Comparison of ENCODE assay signal across 8 cellular contexts in genomic region chr16:70685061-70685937, GRCh38. TPM values are rescaled to one million over a fixed set of nuclear protein-coding genes. Genes with fewer than 3 reads are reported as not detected.
DNase-seq lines count a peak whose midpoint lies in the region; ATAC-seq, FAIRE-seq and TF ChIP-seq lines count a peak whose summit lies in the region.

No MANE protein-coding gene starts in this region.

- peak overlapping the region; percentile 51 for H3K27ac ChIP-seq in urinary bladder (ENCODE audit: low read depth)

- H3K36me3 Mint-ChIP-seq in central memory CD8-positive, alpha-beta T cell (ENCODE audit: insufficient read depth) = peaks cover 3% of the 10 kb centered on the region

- H3K36me3 ChIP-seq in urinary bladder (ENCODE audit: insufficient read depth) = no peaks in the 10 kb centered on the region

- no peaks in the 10 kb centered on the region for H3K9me3 Mint-ChIP-seq in central memory CD8-positive, alpha-beta T cell

- no peaks in the 10 kb centered on the region for H3K27me3 Mint-ChIP-seq in central memory CD8-positive, alpha-beta T cell

- no peak for FAIRE-seq in D721Med (lab: Jason Lieb, UNC)

- H3K4me3 Mint-ChIP-seq in central memory CD8-positive, alpha-beta T cell = peak overlapping the region; percentile 32

- no peaks in the 10 kb centered on the region for H3K4me1 Mint-ChIP-seq in central memory CD8-positive, alpha-beta T cell

- ATAC-seq in central memory CD8-positive, alpha-beta T cell (replicated peaks; ENCODE audit: extremely low read depth, poor library complexity, severe bottlenecking) = no peak
- no peak for ATAC-seq in HG03442 (IDR thresholded peaks at IDR 0.05; ENCODE audit: unreplicated experiment)

- peak overlapping the region; percentile 85 for H3K4me3 ChIP-seq in AG09309 (ENCODE audit: control insufficient read depth, low read depth, low read length)
- peak overlapping the region; percentile 75 for H3K4me3 ChIP-seq in Jurkat, Clone E6-1 (ENCODE audit: low read length)
- peak overlapping the region; percentile 78 for H3K4me3 ChIP-seq in urinary bladder (ENCODE audit: low read depth, low read length)

- no peak for DNase-seq in AG09309 (ENCODE audit: low read depth)
- DNase-seq in Jurkat, Clone E6-1 (ENCODE audit: low read depth, low spot score) = no peak
- DNase-seq in central memory CD8-positive, alpha-beta T cell (ENCODE audit: low spot score in 2 of 2) = no peak
- DNase-seq in medulla oblongata (ENCODE audit: extremely low spot score) = peak; percentile 12
- DNase-seq in NCI-H2029 treated with DMSO at 0.1 percent for 48 hours (lab: John Stamatoyannopoulos, UW) = no peak
- DNase-seq in D721Med (ENCODE audit: insufficient read length, low spot score) = no peak

- H3K27ac Mint-ChIP-seq in central memory CD8-positive, alpha-beta T cell (ENCODE audit: low read depth) = no peak overlapping the region

- TF ChIP-seq CTCF in AG09309 (IDR thresholded peaks at IDR 0.05; ENCODE audit: control insufficient read depth, insufficient read depth, low read depth, low read length, missing control alignments) (no peak), D721Med (IDR thresholded peaks at IDR 0.05; ENCODE audit: insufficient read depth, missing control alignments) (no peak)

- 1% methylated on average over 90 of the region's 90 CpGs for WGBS in urinary bladder

- no peaks in the 10 kb centered on the region for H3K4me1 ChIP-seq in urinary bladder (ENCODE audit: insufficient read depth)

RNA-seq across cellular contexts. Expression of gene MTSS2, which starts 0.6 kb away (rescaled TPM):
- 27.6 TPM for polyA plus RNA-seq in Jurkat, Clone E6-1 (2012; ENCODE audit: insufficient read depth, insufficient read length)
- total RNA-seq in urinary bladder = 29.3 TPM
- 82.0 TPM for polyA plus RNA-seq in urinary bladder

RNA-seq across cellular contexts. Expression of gene IL34, which starts 38.9 kb away (rescaled TPM):
- not detected for polyA plus RNA-seq in Jurkat, Clone E6-1 (2012; ENCODE audit: insufficient read depth, insufficient read length)
- 10.6 TPM for total RNA-seq in urinary bladder
- polyA plus RNA-seq in urinary bladder = 2.8 TPM
